Comparison of ENCODE assay signal across 11 cellular contexts in the genomic region with DNA sequence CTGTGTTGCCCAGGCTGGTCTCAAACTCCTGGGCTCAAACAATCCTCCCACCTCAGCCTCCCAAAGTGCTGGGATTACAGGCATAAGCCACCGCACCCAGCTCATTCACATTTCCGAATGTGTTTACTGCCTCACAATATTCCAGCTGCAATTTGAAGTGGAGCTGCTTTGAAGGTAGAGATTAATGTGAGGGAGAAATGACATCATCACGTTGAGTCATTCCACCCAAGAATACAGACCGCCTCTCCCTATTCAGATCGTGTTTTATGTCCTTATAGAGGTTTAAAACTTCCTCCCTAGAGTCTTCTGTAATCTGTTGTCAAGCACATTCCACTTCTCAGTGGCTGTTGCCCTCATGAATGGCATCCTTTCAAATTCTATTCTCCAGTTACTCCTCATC.
A peak's percentile ranks its signal among the peaks of the same experiment; 100 is the strongest.
DNase-seq lines count a peak whose midpoint lies in the region; ATAC-seq lines count a peak whose summit lies in the region.
"Had no signal": no experiment of that assay in that cellular context is flagged by ENCODE, and none has a peak within 500 bp of the region (broad histone marks: within the 10 kb centered on the region; RNA-seq: fewer than 3 reads in every experiment).

No MANE protein-coding gene starts in this region.

- H3K4me3 Mint-ChIP-seq in activated CD4-positive, alpha-beta memory T cell treated with anti-CD3 and anti-CD28 coated beads, Interleukin-2, amount 10 ng/mL, durations not matched to agents 7 days and 5 days, result no peak overlapping the region

- CTCF ChIA-PET in activated CD4-positive, alpha-beta memory T cell treated with anti-CD3 and anti-CD28 coated beads, Interleukin-2, amount 10 ng/mL, durations not matched to agents 7 days and 5 days (lab: Charles Lee), result interaction anchor here (0.7 to 1.7 kb wide), 3 partner anchors 15 to 36 kb away, joined by 4 to 7 read pairs (median 4); no protein-coding TSS in a partner anchor

- H3K27ac Mint-ChIP-seq in activated CD4-positive, alpha-beta memory T cell treated with anti-CD3 and anti-CD28 coated beads, Interleukin-2, amount 10 ng/mL, durations not matched to agents 7 days and 5 days, result peak overlapping the region; percentile 100

- peaks cover 50% of the 10 kb centered on the region for H3K36me3 Mint-ChIP-seq in activated CD4-positive, alpha-beta memory T cell treated with anti-CD3 and anti-CD28 coated beads, Interleukin-2, amount 10 ng/mL, durations not matched to agents 7 days and 5 days (ENCODE audit: low read depth)

- POLR2A ChIA-PET in activated CD4-positive, alpha-beta memory T cell treated with anti-CD3 and anti-CD28 coated beads, Interleukin-2, amount 10 ng/mL, durations not matched to agents 7 days and 5 days (lab: Charles Lee), result interaction anchor here (2.5 to 5.0 kb wide), 2 partner anchors 16 to 107 kb away, joined by 10 to 113 read pairs; a partner anchor contains a TSS

- peaks cover 39% of the 10 kb centered on the region for H3K9me3 Mint-ChIP-seq in activated CD4-positive, alpha-beta memory T cell treated with anti-CD3 and anti-CD28 coated beads, Interleukin-2, amount 10 ng/mL, durations not matched to agents 7 days and 5 days

- no peaks in the 10 kb centered on the region for H3K27me3 Mint-ChIP-seq in activated CD4-positive, alpha-beta memory T cell treated with anti-CD3 and anti-CD28 coated beads, Interleukin-2, amount 10 ng/mL, durations not matched to agents 7 days and 5 days
- H3K27me3 Mint-ChIP-seq: naive B cell had no signal

- ATAC-seq in HG02885 (IDR thresholded peaks at IDR 0.05; ENCODE audit: poor library complexity, unreplicated experiment), result no peak
- ATAC-seq in HG03280 (IDR thresholded peaks at IDR 0.05; ENCODE audit: unreplicated experiment), result no peak
- no peak for ATAC-seq in HG03139 (IDR thresholded peaks at IDR 0.05; ENCODE audit: unreplicated experiment)

- peaks cover 45% of the 10 kb centered on the region for H3K4me1 Mint-ChIP-seq in activated CD4-positive, alpha-beta memory T cell treated with anti-CD3 and anti-CD28 coated beads, Interleukin-2, amount 10 ng/mL, durations not matched to agents 7 days and 5 days

- DNase-seq in stimulated activated CD4-positive, alpha-beta T cell treated with anti-CD3 and anti-CD28 coated beads, Interleukin-1b, Interleukin-23, amount 100 ng/mL, for 48 hours, result peak; percentile 26
- no peak for DNase-seq in stimulated activated CD4-positive, alpha-beta T cell treated with anti-CD3 and anti-CD28 coated beads, Interleukin-2, amount 100 ng/mL, for 48 hours
- DNase-seq in activated CD4-positive, alpha-beta memory T cell treated with anti-CD3 and anti-CD28 coated beads, Interleukin-2, amount 10 ng/mL, durations not matched to agents 7 days and 5 days, result no peak
- peak; percentile 31 for DNase-seq in glomerular visceral epithelial cell (ENCODE audit: extremely low spot score)
- DNase-seq in activated gamma-delta T cell treated with Interleukin-2 at 50 U/mL for 16 hours, result no peak
- DNase-seq: COR-L47, esophagus squamous epithelium, naive B cell had no signal

Comparison
In these comparisons a context has a peak if more than half of its experiments do, and no peak if none do; other contexts are left out.
1. DNase-seq: peak in stimulated activated CD4-positive, alpha-beta T cell treated with anti-CD3 and anti-CD28 coated beads, Interleukin-1b, Interleukin-23, amount 100 ng/mL, for 48 hours (single experiment) and glomerular visceral epithelial cell (single experiment); none in stimulated activated CD4-positive, alpha-beta T cell treated with anti-CD3 and anti-CD28 coated beads, Interleukin-2, amount 100 ng/mL, for 48 hours (0 of 2), activated CD4-positive, alpha-beta memory T cell treated with anti-CD3 and anti-CD28 coated beads, Interleukin-2, amount 10 ng/mL, durations not matched to agents 7 days and 5 days (single experiment) and activated gamma-delta T cell treated with Interleukin-2 at 50 U/mL for 16 hours (single experiment).